ENCODE assay signal across 16 cellular contexts in the genomic region with DNA sequence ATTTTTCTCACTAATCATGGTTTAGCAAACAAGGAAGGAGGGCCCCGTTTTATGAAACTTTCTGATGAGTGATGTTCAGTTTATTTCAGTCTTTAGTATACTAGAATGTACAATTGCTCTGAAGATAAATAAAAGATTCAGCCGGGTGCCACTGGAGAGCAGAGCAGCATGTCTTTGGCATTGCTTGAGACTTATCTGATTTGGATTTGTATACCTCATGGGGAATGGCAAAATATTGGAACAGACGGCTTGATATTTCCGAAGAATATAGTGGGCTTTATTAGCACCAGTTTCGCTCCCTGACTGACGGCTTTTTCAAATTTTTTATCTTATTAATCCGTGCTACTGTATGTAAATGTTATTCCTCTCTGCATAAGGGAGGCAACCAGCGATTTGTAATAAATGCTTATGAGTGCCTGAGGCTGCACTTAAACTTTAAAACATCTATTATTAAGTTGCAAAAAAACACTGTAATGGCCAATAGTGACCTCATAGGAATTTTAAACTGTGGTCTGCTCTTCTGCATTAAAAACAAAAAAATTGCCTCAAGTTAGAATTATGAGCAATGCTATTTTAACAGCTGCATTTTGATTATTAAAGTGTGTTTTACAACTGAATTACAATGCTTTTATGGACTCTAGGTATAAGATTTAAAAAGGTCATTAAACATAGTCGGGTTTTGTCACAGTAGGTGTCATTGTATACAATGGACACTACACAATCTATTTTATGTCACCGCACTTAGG.
"Had no signal": no experiment of that assay in that cellular context is flagged by ENCODE, and none has a peak within 500 bp of the region (broad histone marks: within the 10 kb centered on the region; RNA-seq: fewer than 3 reads in every experiment).

No MANE protein-coding gene starts in this region.

- H3K4me3 Mint-ChIP-seq: activated CD4-positive, alpha-beta T cell treated with anti-CD3 and anti-CD28 coated beads, Interleukin-2, amount 10 ng/mL, durations not matched to agents 24 days and 14 days; activated CD8-positive, alpha-beta T cell treated with anti-CD3 and anti-CD28 coated beads for 36 hours; activated naive CD4-positive, alpha-beta T cell treated with anti-CD3 and anti-CD28 coated beads for 36 hours; activated T-cell treated with anti-CD3 and anti-CD28 coated beads, Interleukin-2, amount 50 U/mL, for 4 hours; effector memory CD8-positive, alpha-beta T cell; memory B cell; natural killer cell had no signal

- ATAC-seq: activated CD8-positive, alpha-beta T cell treated with anti-CD3 and anti-CD28 coated beads for 36 hours; activated T-cell treated with anti-CD3 and anti-CD28 coated beads, Interleukin-2, amount 50 U/mL, for 4 hours; body of pancreas; effector memory CD8-positive, alpha-beta T cell; natural killer cell; upper lobe of right lung had no signal

- H3K27me3 ChIP-seq: body of pancreas, upper lobe of right lung had no signal

- H3K36me3 Mint-ChIP-seq: memory B cell, natural killer cell had no signal

- H3K36me3 ChIP-seq: upper lobe of right lung had no signal

- H3K4me1 Mint-ChIP-seq: activated CD4-positive, alpha-beta T cell treated with anti-CD3 and anti-CD28 coated beads, Interleukin-2, amount 10 ng/mL, durations not matched to agents 24 days and 14 days; memory B cell had no signal

- DNase-seq: activated CD4-positive, alpha-beta T cell treated with anti-CD3 and anti-CD28 coated beads, Interleukin-2, amount 10 ng/mL, durations not matched to agents 24 days and 14 days; activated CD8-positive, alpha-beta T cell treated with anti-CD3 and anti-CD28 coated beads for 36 hours; activated naive CD4-positive, alpha-beta T cell treated with anti-CD3 and anti-CD28 coated beads for 36 hours; activated T-cell treated with anti-CD3 and anti-CD28 coated beads, Interleukin-2, amount 50 U/mL, for 4 hours; body of pancreas; caudate nucleus; effector memory CD8-positive, alpha-beta T cell; natural killer cell; posterior cingulate gyrus; retina; stimulated activated CD4-positive, alpha-beta T cell treated with anti-CD3 and anti-CD28 coated beads, Interleukin-12 subunit alpha, Interleukin-12 subunit beta, amount 100 ng/mL, for 4 hours; stimulated activated CD4-positive, alpha-beta T cell treated with anti-CD3 and anti-CD28 coated beads, Interleukin-1b, Interleukin-23, amount 100 ng/mL, for 48 hours; stimulated activated CD8-positive, alpha-beta memory T cell treated with anti-CD3 and anti-CD28 coated beads, Interleukin-4, amount 100 ng/mL, for 48 hours; stimulated activated naive CD4-positive, alpha-beta T cell; upper lobe of right lung had no signal

- H3K27ac Mint-ChIP-seq: activated CD4-positive, alpha-beta T cell treated with anti-CD3 and anti-CD28 coated beads, Interleukin-2, amount 10 ng/mL, durations not matched to agents 24 days and 14 days; activated CD8-positive, alpha-beta T cell treated with anti-CD3 and anti-CD28 coated beads for 36 hours; activated naive CD4-positive, alpha-beta T cell treated with anti-CD3 and anti-CD28 coated beads for 36 hours; effector memory CD8-positive, alpha-beta T cell; memory B cell; natural killer cell had no signal

- H3K9me3 Mint-ChIP-seq: activated CD4-positive, alpha-beta T cell treated with anti-CD3 and anti-CD28 coated beads, Interleukin-2, amount 10 ng/mL, durations not matched to agents 24 days and 14 days; activated CD8-positive, alpha-beta T cell treated with anti-CD3 and anti-CD28 coated beads for 36 hours; activated naive CD4-positive, alpha-beta T cell treated with anti-CD3 and anti-CD28 coated beads for 36 hours; activated T-cell treated with anti-CD3 and anti-CD28 coated beads, Interleukin-2, amount 50 U/mL, for 4 hours; memory B cell; natural killer cell had no signal

- H3K9me3 ChIP-seq: body of pancreas, upper lobe of right lung had no signal

- H3K27me3 Mint-ChIP-seq: activated CD4-positive, alpha-beta T cell treated with anti-CD3 and anti-CD28 coated beads, Interleukin-2, amount 10 ng/mL, durations not matched to agents 24 days and 14 days; effector memory CD8-positive, alpha-beta T cell had no signal

- H3K4me1 ChIP-seq: body of pancreas, upper lobe of right lung had no signal

- H3K4me3 ChIP-seq: body of pancreas, upper lobe of right lung had no signal

- H3K27ac ChIP-seq: body of pancreas, upper lobe of right lung had no signal
